Comparison of ENCODE assay signal across 11 cellular contexts in the genomic region with DNA sequence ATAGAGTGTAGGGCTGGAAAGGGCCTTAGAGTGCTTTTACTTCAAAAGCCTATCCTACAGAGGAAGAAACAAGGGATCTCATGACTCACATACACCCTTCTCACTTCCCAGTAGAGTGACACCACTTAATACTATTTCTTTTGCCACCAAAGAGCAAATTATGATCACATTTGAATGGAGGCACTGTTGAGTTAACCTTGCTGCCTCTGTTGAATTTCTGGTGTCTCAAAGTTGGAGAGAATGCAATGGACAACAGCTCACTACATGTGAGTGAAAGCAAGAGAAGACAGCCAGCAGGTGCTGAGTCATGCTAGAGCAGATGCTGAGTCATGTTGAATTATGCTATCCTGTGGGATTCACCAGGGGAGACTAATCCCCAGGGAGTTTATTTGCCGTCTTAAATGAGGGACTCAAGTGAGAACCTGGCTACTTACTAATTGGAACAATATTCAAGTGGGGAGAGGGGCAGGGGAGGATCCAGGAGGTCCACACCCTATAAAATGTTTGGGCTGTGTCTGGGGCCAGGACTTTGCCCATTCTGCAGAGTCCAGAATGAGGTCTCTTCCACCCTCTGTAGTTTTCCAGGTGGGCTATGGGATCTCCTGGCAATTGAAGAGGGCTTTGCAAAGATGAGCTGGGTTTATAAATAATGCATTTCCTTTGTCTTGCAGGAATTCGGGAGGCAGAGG. TPM values are rescaled to one million over a fixed set of nuclear protein-coding genes. Genes with fewer than 3 reads are reported as not detected.
DNase-seq lines count a peak whose midpoint lies in the region; ATAC-seq and TF ChIP-seq lines count a peak whose summit lies in the region.
"Had no signal": no experiment of that assay in that cellular context is flagged by ENCODE, and none has a peak within 500 bp of the region (broad histone marks: within the 10 kb centered on the region; RNA-seq: fewer than 3 reads in every experiment).

No MANE protein-coding gene starts in this region.

- H3K9me3 ChIP-seq in fibroblast of lung (ENCODE audit: control insufficient read depth, insufficient read depth, low read depth, low read length): no peaks in the 10 kb centered on the region
- H3K9me3 ChIP-seq: body of pancreas had no signal

- H3K9ac ChIP-seq in fibroblast of lung (ENCODE audit: insufficient read depth, low read length): no peak overlapping the region

- DNase-seq in activated effector memory CD4-positive, alpha-beta T cell treated with anti-CD3 and anti-CD28 coated beads, Interleukin-2, amount 50 U/mL, for 16 hours: peak; percentile 12
- DNase-seq in activated effector memory CD4-positive, alpha-beta T cell treated with Interleukin-2 at 50 U/mL for 16 hours: no peak
- peak; percentile 93 for DNase-seq in RPMI7951 (ENCODE audit: low read depth)
- DNase-seq in fibroblast of lung (ENCODE audit: low read depth in 2 of 2): peak; percentile 71 to 86
- DNase-seq in stromal cell of bone marrow (ENCODE audit: low read depth): peak; percentile 43
- DNase-seq in epidermal melanocyte (ENCODE audit: insufficient read length, low spot score): no peak
- DNase-seq in NCI-H2107 (lab: John Stamatoyannopoulos, UW): no peak
- DNase-seq: body of pancreas; CD4-positive, CD25-positive, alpha-beta regulatory T cell; NCI-H1930 had no signal

- H3K27ac ChIP-seq in fibroblast of lung (ENCODE audit: insufficient read depth, low read length): no peak overlapping the region
- H3K27ac ChIP-seq: body of pancreas had no signal

- no peak for TF ChIP-seq CTCF in fibroblast of lung (conservative IDR thresholded peaks at IDR 0.05 in 1 of 2, IDR thresholded peaks at IDR 0.05 in 1 of 2; ENCODE audit: low read depth in 1 of 2, low read length in 2 of 2)

- no peaks in the 10 kb centered on the region for H4K20me1 ChIP-seq in fibroblast of lung (ENCODE audit: control insufficient read depth, extremely low read depth, insufficient read depth, low read length)

- H3K4me3 ChIP-seq in fibroblast of lung (replicated peaks in 1 of 4; ENCODE audit: control extremely low read depth in 1 of 4, insufficient read depth in 1 of 4, low read depth in 3 of 4, low read length in 4 of 4): no peak overlapping the region
- H3K4me3 ChIP-seq: body of pancreas had no signal

- H2AFZ ChIP-seq in fibroblast of lung (ENCODE audit: low read length): no peak overlapping the region

- H3K79me2 ChIP-seq in fibroblast of lung (ENCODE audit: control insufficient read depth, insufficient read depth, low read length): no peaks in the 10 kb centered on the region

- H3K4me2 ChIP-seq in fibroblast of lung (ENCODE audit: extremely low read depth, insufficient read depth, low read length): no peak overlapping the region

- ATAC-seq in HG03378 (IDR thresholded peaks at IDR 0.05; ENCODE audit: unreplicated experiment): no peak
- ATAC-seq: body of pancreas had no signal

- H3K4me1 ChIP-seq in fibroblast of lung (ENCODE audit: control insufficient read depth, extremely low read depth, insufficient read depth, low read length): peaks cover 2% of the 10 kb centered on the region
- H3K4me1 ChIP-seq: body of pancreas had no signal

- no peaks in the 10 kb centered on the region for H3K36me3 ChIP-seq in fibroblast of lung (ENCODE audit: control insufficient read depth, insufficient read depth, low read length)

- no peaks in the 10 kb centered on the region for H3K27me3 ChIP-seq in fibroblast of lung (ENCODE audit: control insufficient read depth, insufficient read depth, low read length)
- H3K27me3 ChIP-seq: body of pancreas had no signal

RNA-seq across cellular contexts. Expression of a gene that starts 35.8 kb away (rescaled TPM):
- 15.1 and 20.4 TPM in 2 replicates for total RNA-seq in RPMI7951 (2014; rRNA removed; shearing (Covaris generic))
- under 0.01 TPM in 1 of 2 replicates, not detected in the other for total RNA-seq in fibroblast of lung
- not detected in 2 replicates for polyA plus RNA-seq in fibroblast of lung
- not detected in 2 replicates for polyA plus RNA-seq in fibroblast of lung (2012)
- polyA minus RNA-seq in fibroblast of lung (ENCODE audit: low replicate concordance): not detected in 2 replicates
- total RNA-seq: body of pancreas; CD4-positive, CD25-positive, alpha-beta regulatory T cell had no signal
- polyA plus RNA-seq: CD4-positive, CD25-positive, alpha-beta regulatory T cell had no signal

Comparison
In these comparisons a context has a peak if more than half of its experiments do, and no peak if none do; other contexts are left out.
1. DNase-seq: peak in activated effector memory CD4-positive, alpha-beta T cell treated with anti-CD3 and anti-CD28 coated beads, Interleukin-2, amount 50 U/mL, for 16 hours (single experiment), RPMI7951 (single experiment), fibroblast of lung (2 of 2) and stromal cell of bone marrow (single experiment); none in activated effector memory CD4-positive, alpha-beta T cell treated with Interleukin-2 at 50 U/mL for 16 hours (single experiment), epidermal melanocyte (single experiment) and NCI-H2107 (single experiment).
2. RNA of a gene that starts 35.8 kb away (total RNA-seq): 15.1 to 20.4 TPM in RPMI7951; under 0.01 TPM in fibroblast of lung; every median in the first group is over 10 times any median in the second.